ENCODE assay signal across 1 cellular context in genomic region chrX:114051667-114052315, GRCh38.
TF ChIP-seq lines count a peak whose summit lies in the region.

No MANE protein-coding gene starts in this region.

TF ChIP-seq in WTC11, 78 proteins besides CTCF, POLR2A, EP300 and RAD21 (continued from another document and continues in another):
- TF ChIP-seq ZNF281 (CRISPR knock-in tag; IDR thresholded peaks at IDR 0.05) (no peak), NR1H2 (CRISPR knock-in tag; IDR thresholded peaks at IDR 0.05) (no peak), JUN (CRISPR knock-in tag; IDR thresholded peaks at IDR 0.05) (no peak), USF2 (CRISPR knock-in tag; IDR thresholded peaks at IDR 0.05) (no peak), ZNF423 (CRISPR knock-in tag; IDR thresholded peaks at IDR 0.05) (no peak), AFF4 (CRISPR knock-in tag; IDR thresholded peaks at IDR 0.05; ENCODE audit: borderline replicate concordance) (no peak), ZBTB21 (CRISPR knock-in tag; IDR thresholded peaks at IDR 0.05; ENCODE audit: borderline replicate concordance) (no peak), CREM (CRISPR knock-in tag; IDR thresholded peaks at IDR 0.05) (no peak), RORB (CRISPR knock-in tag; IDR thresholded peaks at IDR 0.05) (no peak), ZNF512 (CRISPR knock-in tag; IDR thresholded peaks at IDR 0.05; ENCODE audit: borderline replicate concordance) (no peak), ERG (CRISPR knock-in tag; IDR thresholded peaks at IDR 0.05) (0 out of 2 replicates have a peak, but pooled peaks have one; percentile 23), ARID4B (CRISPR knock-in tag; IDR thresholded peaks at IDR 0.05; ENCODE audit: borderline replicate concordance) (no peak), HMGA2 (CRISPR knock-in tag; IDR thresholded peaks at IDR 0.05) (no peak), FOXK1 (CRISPR knock-in tag; IDR thresholded peaks at IDR 0.05) (no peak), ZNF425 (CRISPR knock-in tag; conservative IDR thresholded peaks at IDR 0.05) (no peak), MXD4 (CRISPR knock-in tag; IDR thresholded peaks at IDR 0.05; ENCODE audit: borderline replicate concordance) (no peak), ZNF532 (CRISPR knock-in tag; IDR thresholded peaks at IDR 0.05; ENCODE audit: borderline replicate concordance) (no peak), ELF4 (CRISPR knock-in tag; IDR thresholded peaks at IDR 0.05; ENCODE audit: low read depth) (no peak), ZNF671 (CRISPR knock-in tag; IDR thresholded peaks at IDR 0.05) (0 out of 2 replicates have a peak, but pooled peaks have one; percentile 23), SOX15 (CRISPR knock-in tag; IDR thresholded peaks at IDR 0.05) (no peak), STAT6 (CRISPR knock-in tag; conservative IDR thresholded peaks at IDR 0.05; ENCODE audit: low read depth) (no peak), PREB (CRISPR knock-in tag; IDR thresholded peaks at IDR 0.05; ENCODE audit: borderline replicate concordance) (no peak)
